Comparison of ENCODE assay signal across 8 cellular contexts in genomic region chr5:123423278-123424149, GRCh38. TPM values are rescaled to one million over a fixed set of nuclear protein-coding genes. Genes with fewer than 3 reads are reported as not detected.
DNase-seq lines count a peak whose midpoint lies in the region; ATAC-seq and TF ChIP-seq lines count a peak whose summit lies in the region.

TSS of gene CEP120 (minus strand) at chr5:123423403. CDS start at chr5:123422998, 405 bp downstream.

- H3K27ac Mint-ChIP-seq in activated CD4-positive, alpha-beta T cell treated with anti-CD3 and anti-CD28 coated beads, Interleukin-2, amount 10 ng/mL, durations not matched to agents 24 days and 14 days, result no peak within 1 kb of the TSS

- H3K27me3 Mint-ChIP-seq in activated CD4-positive, alpha-beta T cell treated with anti-CD3 and anti-CD28 coated beads, Interleukin-2, amount 10 ng/mL, durations not matched to agents 24 days and 14 days, result no peaks in the 10 kb centered on the region

- no peaks in the 10 kb centered on the region for H3K9me3 Mint-ChIP-seq in activated CD4-positive, alpha-beta T cell treated with anti-CD3 and anti-CD28 coated beads, Interleukin-2, amount 10 ng/mL, durations not matched to agents 24 days and 14 days

- no peak within 1 kb of the TSS for H3K4me3 Mint-ChIP-seq in activated CD4-positive, alpha-beta T cell treated with anti-CD3 and anti-CD28 coated beads, Interleukin-2, amount 10 ng/mL, durations not matched to agents 24 days and 14 days

- peaks cover 17% of the 10 kb centered on the region for H3K4me1 Mint-ChIP-seq in activated CD4-positive, alpha-beta T cell treated with anti-CD3 and anti-CD28 coated beads, Interleukin-2, amount 10 ng/mL, durations not matched to agents 24 days and 14 days

- peak within 1 kb of the TSS; percentile 98 for H3K4me3 ChIP-seq in coronary artery

- peaks cover 12% of the 10 kb centered on the region for H3K36me3 Mint-ChIP-seq in activated CD4-positive, alpha-beta T cell treated with anti-CD3 and anti-CD28 coated beads, Interleukin-2, amount 10 ng/mL, durations not matched to agents 24 days and 14 days (ENCODE audit: low read depth)

- H3K27ac ChIP-seq in coronary artery, result peak within 1 kb of the TSS; percentile 86 to 95

- peak; percentile 45 to 99 (median 94) for DNase-seq in C1 segment of cervical spinal cord (lab: John Stamatoyannopoulos, UW)
- peak; percentile 92 for DNase-seq in GM19240 (ENCODE audit: insufficient read length, low spot score)
- DNase-seq in NCI-H526 treated with DMSO at 0.1 percent for 48 hours (lab: John Stamatoyannopoulos, UW), result peak; percentile 94
- DNase-seq in activated CD4-positive, alpha-beta T cell treated with anti-CD3 and anti-CD28 coated beads, Interleukin-2, amount 10 ng/mL, durations not matched to agents 24 days and 14 days, result peak; percentile 99
- DNase-seq in coronary artery (ENCODE audit: low spot score), result peak; percentile 99
- DNase-seq in left colon, result peak; percentile 99
- peak; percentile 97 for DNase-seq in stimulated activated CD4-positive, alpha-beta T cell treated with anti-CD3 and anti-CD28 coated beads, Interleukin-1b, Interleukin-23, amount 100 ng/mL, for 48 hours

- intact Hi-C loops in activated CD4-positive, alpha-beta T cell treated with anti-CD3 and anti-CD28 coated beads, Interleukin-2, amount 10 ng/mL, durations not matched to agents 24 days and 14 days (cut with micrococcal nuclease), result loop anchor here (1.0 to 2.0 kb wide), 6 partner anchors 15 to 187 kb away; partner anchors contain the start of gene CSNK1G3
- intact Hi-C loops in left colon (cut with DNase I, micrococcal nuclease), result loop anchor here in 1 of 2 donors (5.0 to 10.0 kb wide), 2 partner anchors 94 to 181 kb away; no protein-coding TSS in a partner anchor

- TF ChIP-seq CTCF in coronary artery (IDR thresholded peaks at IDR 0.05), result peak; percentile 34

- ATAC-seq in HG03460 (IDR thresholded peaks at IDR 0.05; ENCODE audit: unreplicated experiment) (peak; percentile 99), left colon (peak; percentile 97)

RNA-seq across cellular contexts. Expression of gene CEP120, which starts in this region (rescaled TPM):
- total RNA-seq in activated CD4-positive, alpha-beta T cell treated with anti-CD3 and anti-CD28 coated beads, Interleukin-2, amount 10 ng/mL, durations not matched to agents 24 days and 14 days, result 28.6 and 31.6 TPM in 2 replicates
- 1 to 10 TPM; 8.8 to 9.2 TPM for total RNA-seq in left colon

Comparison
In these comparisons a context has a peak if more than half of its experiments do, and no peak if none do; other contexts are left out.
1. Peak in every context shown above with its lines: DNase-seq, ATAC-seq, H3K4me3 ChIP-seq and H3K27ac ChIP-seq.